Comparison of ENCODE assay signal across 8 cellular contexts in the genomic region with DNA sequence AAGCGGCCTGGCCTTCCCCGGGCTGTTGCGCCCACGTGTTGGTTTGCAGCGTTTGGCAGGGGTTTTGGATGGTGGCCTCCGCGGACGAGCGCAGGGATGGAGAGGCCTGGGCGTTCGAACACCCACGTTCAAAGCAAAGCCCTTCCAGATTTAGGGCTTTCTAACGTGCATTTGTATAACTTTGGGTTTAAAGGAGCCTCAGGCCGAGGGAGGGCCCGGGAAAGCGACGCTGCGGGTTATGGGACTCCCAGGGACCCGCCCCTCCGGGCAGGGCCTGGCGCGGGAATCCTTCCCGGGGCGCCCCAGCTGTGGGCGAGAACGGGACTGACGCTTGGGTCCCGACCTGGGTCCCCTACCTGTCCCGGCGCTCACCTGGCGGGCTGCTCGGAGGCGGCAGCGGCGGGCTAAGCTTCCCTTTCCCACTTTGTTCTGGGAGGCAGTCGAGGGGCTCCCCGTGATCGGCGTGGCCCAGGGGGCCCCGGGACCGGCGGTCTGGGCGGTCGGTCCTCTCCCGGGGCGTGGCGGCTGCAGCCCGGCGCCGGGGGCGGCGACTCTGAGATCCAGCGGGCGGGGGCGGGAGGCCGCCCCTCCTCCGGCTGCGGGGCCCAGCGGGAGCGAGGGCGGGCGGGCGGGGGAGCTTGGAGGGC. TPM values are rescaled to one million over a fixed set of nuclear protein-coding genes. Genes with fewer than 3 reads are reported as not detected.
DNase-seq lines count a peak whose midpoint lies in the region; ATAC-seq and TF ChIP-seq lines count a peak whose summit lies in the region.

A gene with protein sequence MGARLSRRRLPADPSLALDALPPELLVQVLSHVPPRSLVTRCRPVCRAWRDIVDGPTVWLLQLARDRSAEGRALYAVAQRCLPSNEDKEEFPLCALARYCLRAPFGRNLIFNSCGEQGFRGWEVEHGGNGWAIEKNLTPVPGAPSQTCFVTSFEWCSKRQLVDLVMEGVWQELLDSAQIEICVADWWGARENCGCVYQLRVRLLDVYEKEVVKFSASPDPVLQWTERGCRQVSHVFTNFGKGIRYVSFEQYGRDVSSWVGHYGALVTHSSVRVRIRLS (minus strand): TSS at position 529 of the 647 bp plus-strand sequence. CDS start 25,423 bp downstream, outside the sequence.

- no peak for TF ChIP-seq POLR2A in adrenal gland (IDR thresholded peaks at IDR 0.05)
- no peak for TF ChIP-seq POLR2A in GM18505 (IDR thresholded peaks at IDR 0.05; ENCODE audit: borderline replicate concordance, extremely low read depth, insufficient read depth, insufficient read length)

- H3K27me3 Mint-ChIP-seq in activated CD4-positive, alpha-beta T cell treated with anti-CD3 and anti-CD28 coated beads, Interleukin-2, amount 10 ng/mL, durations not matched to agents 7 days and 5 days = peaks cover 23% of the 10 kb centered on the region

- H3K4me1 Mint-ChIP-seq in activated CD4-positive, alpha-beta T cell treated with anti-CD3 and anti-CD28 coated beads, Interleukin-2, amount 10 ng/mL, durations not matched to agents 7 days and 5 days = peaks cover 23% of the 10 kb centered on the region

- 0 to 3% (median 1%) methylated on average over 12 to 61 of the region's 63 CpGs for WGBS in adrenal gland, 4 donors

- no peaks in the 10 kb centered on the region for H3K36me3 ChIP-seq in adrenal gland (replicated peaks in 1 of 2)

- intact Hi-C loops in adrenal gland (cut with DNase I) = no loop called here
- intact Hi-C loops in cardiac septum (cut with DNase I) = no loop called here

- no peaks in the 10 kb centered on the region for H3K9me3 ChIP-seq in adrenal gland (replicated peaks in 1 of 3)

- POLR2A ChIA-PET in activated CD4-positive, alpha-beta T cell treated with anti-CD3 and anti-CD28 coated beads, Interleukin-2, amount 10 ng/mL, durations not matched to agents 7 days and 5 days (lab: Charles Lee) = no interaction called here

- CTCF ChIA-PET in activated CD4-positive, alpha-beta T cell treated with anti-CD3 and anti-CD28 coated beads, Interleukin-2, amount 10 ng/mL, durations not matched to agents 7 days and 5 days (lab: Charles Lee) = interaction anchor here (0.6 to 1.1 kb wide), 2 partner anchors 14 to 568 kb away, joined by 3 to 4 read pairs; no protein-coding TSS in a partner anchor

- no peak for ATAC-seq in GM19324 (IDR thresholded peaks at IDR 0.05; ENCODE audit: low FRiP score, unreplicated experiment)
- no peak for ATAC-seq in GM18505 (IDR thresholded peaks at IDR 0.05; ENCODE audit: unreplicated experiment)

- DNase-seq in activated CD4-positive, alpha-beta T cell treated with anti-CD3 and anti-CD28 coated beads, Interleukin-2, amount 10 ng/mL, durations not matched to agents 7 days and 5 days = no peak
- DNase-seq in activated CD4-positive, alpha-beta T cell treated with anti-CD3 and anti-CD28 coated beads, Interleukin-2, amount 50 U/mL, for 1 hour = no peak
- peak; percentile 28 to 54 (median 47) for DNase-seq in adrenal gland
- DNase-seq in cardiac septum (ENCODE audit: low spot score) = peak; percentile 75
- peak; percentile 66 for DNase-seq in occipital lobe (lab: John Stamatoyannopoulos, UW)
- no peak for DNase-seq in NCI-H1694 treated with DMSO at 0.1 percent for 48 hours (lab: John Stamatoyannopoulos, UW)

- no peak for TF ChIP-seq CTCF in adrenal gland (IDR thresholded peaks at IDR 0.05)

- peak within 1 kb of the TSS in 4 of 5 donors; percentile 4 to 81 (median 46) for H3K27ac ChIP-seq in adrenal gland

- peaks cover 4% of the 10 kb centered on the region for H3K27me3 ChIP-seq in adrenal gland

- peak within 1 kb of the TSS in 2 of 4 donors; percentile 13 to 67 for H3K4me3 ChIP-seq in adrenal gland

- H3K9me3 Mint-ChIP-seq in activated CD4-positive, alpha-beta T cell treated with anti-CD3 and anti-CD28 coated beads, Interleukin-2, amount 10 ng/mL, durations not matched to agents 7 days and 5 days = peaks cover 6% of the 10 kb centered on the region

- H3K27ac Mint-ChIP-seq in activated CD4-positive, alpha-beta T cell treated with anti-CD3 and anti-CD28 coated beads, Interleukin-2, amount 10 ng/mL, durations not matched to agents 7 days and 5 days = no peak within 1 kb of the TSS

- H3K4me3 Mint-ChIP-seq in activated CD4-positive, alpha-beta T cell treated with anti-CD3 and anti-CD28 coated beads, Interleukin-2, amount 10 ng/mL, durations not matched to agents 7 days and 5 days = peak within 1 kb of the TSS; percentile 30

- H3K4me1 ChIP-seq in adrenal gland (replicated peaks in 1 of 2) = peaks cover 0 to 21% of the 10 kb centered on the region in 2 donors

- no peaks in the 10 kb centered on the region for H3K36me3 Mint-ChIP-seq in activated CD4-positive, alpha-beta T cell treated with anti-CD3 and anti-CD28 coated beads, Interleukin-2, amount 10 ng/mL, durations not matched to agents 7 days and 5 days (ENCODE audit: low read depth)

RNA-seq across cellular contexts. Expression of the gene that starts here (rescaled TPM):
- total RNA-seq in activated CD4-positive, alpha-beta T cell treated with anti-CD3 and anti-CD28 coated beads, Interleukin-2, amount 10 ng/mL, durations not matched to agents 7 days and 5 days = under 1 TPM in 1 of 2 experiments, not detected in 1; 0.35 TPM
- total RNA-seq in adrenal gland (10 to 100 TPM in 3 of 8 donors, 1 to 10 TPM in 5; 4.1 to 17.0 (median 9.2) TPM), cardiac septum (3.3 TPM), occipital lobe (3.6 TPM)
- polyA plus RNA-seq in adrenal gland = 10 to 100 TPM in 1 of 3 donors, 1 to 10 TPM in 2; 4.7 to 12.1 (median 9.2) TPM

Comparison
In these comparisons a context has a peak if more than half of its experiments do, and no peak if none do; other contexts are left out.
1. DNase-seq: peak in adrenal gland (7 of 7), cardiac septum (single experiment) and occipital lobe (single experiment); none in activated CD4-positive, alpha-beta T cell treated with anti-CD3 and anti-CD28 coated beads, Interleukin-2, amount 10 ng/mL, durations not matched to agents 7 days and 5 days (single experiment), activated CD4-positive, alpha-beta T cell treated with anti-CD3 and anti-CD28 coated beads, Interleukin-2, amount 50 U/mL, for 1 hour (single experiment) and NCI-H1694 treated with DMSO at 0.1 percent for 48 hours (single experiment).